1 cellular context compared by ENCODE assay signal in genomic region chr22:41050873-41051272, GRCh38.
TF ChIP-seq lines count a peak whose summit lies in the region.

No MANE protein-coding gene starts in this region.

TF ChIP-seq in IMR-90, 13 proteins besides CTCF, POLR2A, EP300 and RAD21 (continued from another document):
- TF ChIP-seq ELK1 (IDR thresholded peaks at IDR 0.05; ENCODE audit: borderline replicate concordance, low read depth, low read length) (no peak), RCOR1 (IDR thresholded peaks at IDR 0.05; ENCODE audit: insufficient replicate concordance, low read length) (no peak)
